In genomic region chr14:89701079-89702043, GRCh38 we compare ENCODE assay signal across 8 cellular contexts.
A peak's percentile ranks its signal among the peaks of the same experiment; 100 is the strongest.
DNase-seq lines count a peak whose midpoint lies in the region; ATAC-seq and TF ChIP-seq lines count a peak whose summit lies in the region.

No MANE protein-coding gene starts in this region.

- ATAC-seq in GM18867 (IDR thresholded peaks at IDR 0.05; ENCODE audit: unreplicated experiment), result peak; percentile 81
- ATAC-seq in HG03175 (IDR thresholded peaks at IDR 0.05; ENCODE audit: unreplicated experiment), result peak; percentile 85
- ATAC-seq in activated CD8-positive, alpha-beta T cell treated with anti-CD3 and anti-CD28 coated beads for 36 hours, result peak; percentile 85

- H3K27me3 Mint-ChIP-seq in activated CD8-positive, alpha-beta T cell treated with anti-CD3 and anti-CD28 coated beads for 36 hours, result no peaks in the 10 kb centered on the region

- peaks cover 49% of the 10 kb centered on the region for H3K4me1 Mint-ChIP-seq in activated CD8-positive, alpha-beta T cell treated with anti-CD3 and anti-CD28 coated beads for 36 hours (ENCODE audit: low read depth)

- CTCF ChIA-PET in activated CD8-positive, alpha-beta T cell treated with anti-CD3 and anti-CD28 coated beads for 36 hours (lab: Charles Lee), result interaction anchor here (0.9 to 1.5 kb wide), 7 partner anchors 14 to 166 kb away, joined by 3 to 4 read pairs (median 3); no protein-coding TSS in a partner anchor

- peak; percentile 3 for DNase-seq in A172 (ENCODE audit: low spot score)
- peak; percentile 88 to 93 for DNase-seq in NCI-H524 (lab: John Stamatoyannopoulos, UW)
- peak; percentile 86 for DNase-seq in activated CD8-positive, alpha-beta T cell treated with anti-CD3 and anti-CD28 coated beads for 36 hours
- DNase-seq in effector CD4-positive, alpha-beta T cell, result peak; percentile 77
- peak; percentile 54 to 85 for DNase-seq in lung microvascular endothelial cell (ENCODE audit: low read depth in 2 of 2)
- DNase-seq in stimulated activated CD4-positive, alpha-beta T cell treated with anti-CD3 and anti-CD28 coated beads, TNF-alpha, amount 100 ng/mL, for 4 hours (ENCODE audit: low read depth in 3 of 3), result peak; percentile 75 to 85 (median 75)

- H3K4me3 Mint-ChIP-seq in activated CD8-positive, alpha-beta T cell treated with anti-CD3 and anti-CD28 coated beads for 36 hours, result peak overlapping the region; percentile 63

- POLR2A ChIA-PET in activated CD8-positive, alpha-beta T cell treated with anti-CD3 and anti-CD28 coated beads for 36 hours (lab: Charles Lee), result interaction anchor here (0.6 to 5.6 kb wide), 7 partner anchors 10 to 255 kb away, joined by 3 to 38 read pairs (median 6); no protein-coding TSS in a partner anchor

- peak overlapping the region; percentile 90 for H3K27ac Mint-ChIP-seq in activated CD8-positive, alpha-beta T cell treated with anti-CD3 and anti-CD28 coated beads for 36 hours

- intact Hi-C loops in activated CD8-positive, alpha-beta T cell treated with anti-CD3 and anti-CD28 coated beads for 36 hours (cut with micrococcal nuclease), result no loop called here

- peaks cover 11% of the 10 kb centered on the region for H3K36me3 Mint-ChIP-seq in activated CD8-positive, alpha-beta T cell treated with anti-CD3 and anti-CD28 coated beads for 36 hours (ENCODE audit: low read depth)

- TF ChIP-seq CTCF in activated CD8-positive, alpha-beta T cell treated with anti-CD3 and anti-CD28 coated beads for 36 hours (IDR thresholded peaks at IDR 0.05), result no peak

- H3K9me3 Mint-ChIP-seq in activated CD8-positive, alpha-beta T cell treated with anti-CD3 and anti-CD28 coated beads for 36 hours, result peaks cover 26% of the 10 kb centered on the region

Comparison
In these comparisons a context has a peak if more than half of its experiments do, and no peak if none do; other contexts are left out.
1. Peak in every context shown above with its lines: DNase-seq and ATAC-seq.
2. DNase-seq: peak in every context shown above with its lines; median percentile 90 in NCI-H524; 86 in activated CD8-positive, alpha-beta T cell treated with anti-CD3 and anti-CD28 coated beads for 36 hours; 77 in effector CD4-positive, alpha-beta T cell; 75 in stimulated activated CD4-positive, alpha-beta T cell treated with anti-CD3 and anti-CD28 coated beads, TNF-alpha, amount 100 ng/mL, for 4 hours; 70 in lung microvascular endothelial cell; 3 in A172.